37 cellular contexts compared by ENCODE assay signal in genomic region chrX:111005151-111005550, GRCh38.
"Had no signal": no experiment of that assay in that cellular context is flagged by ENCODE, and none has a peak within 500 bp of the region (broad histone marks: within the 10 kb centered on the region; RNA-seq: fewer than 3 reads in every experiment).

No MANE protein-coding gene starts in this region.

- H3K9me3 ChIP-seq: MG63, SJSA1 had no signal

- H3K27ac ChIP-seq: cardiac muscle cell, SJSA1, VCaP had no signal

- H3K4me1 ChIP-seq: SJSA1 had no signal

- H3K4me3 ChIP-seq: cardiac muscle cell, MG63, SJSA1 had no signal

- H3K36me3 ChIP-seq: cardiac muscle cell, MG63, SJSA1 had no signal

- H3K27ac Mint-ChIP-seq: activated B cell treated with CpG ODN at 0.5 μM for 24 hours; activated CD4-positive, alpha-beta memory T cell treated with anti-CD3 and anti-CD28 coated beads for 36 hours; activated naive CD4-positive, alpha-beta T cell treated with anti-CD3 and anti-CD28 coated beads, Interleukin-2, amount 10 ng/mL, durations not matched to agents 7 days and 5 days; activated naive CD8-positive, alpha-beta T cell; activated T-helper 1 cell treated with anti-CD3 and anti-CD28 coated beads, Interleukin-12 subunit alpha, Interleukin-12 subunit beta, Interleukin-2, Interleukin-4 antibody, amounts not matched to agents 30 ng/mL and 10 ng/mL and 1 ng/mL, durations not matched to agents 14 hours and 24 hours and 36 hours had no signal

- H3K27me3 Mint-ChIP-seq: activated CD4-positive, alpha-beta memory T cell treated with anti-CD3 and anti-CD28 coated beads for 36 hours; activated naive CD4-positive, alpha-beta T cell treated with anti-CD3 and anti-CD28 coated beads, Interleukin-2, amount 10 ng/mL, durations not matched to agents 7 days and 5 days; central memory CD8-positive, alpha-beta T cell had no signal

- ATAC-seq: activated T-cell treated with anti-CD3 and anti-CD28 coated beads, Interleukin-2, amount 50 U/mL, for 4 hours; Panc1 had no signal

- DNase-seq: activated B cell treated with CpG ODN at 0.5 μM for 24 hours; activated CD4-positive, alpha-beta memory T cell treated with anti-CD3 and anti-CD28 coated beads for 36 hours; activated CD4-positive, alpha-beta T cell treated with anti-CD3 and anti-CD28 coated beads for 4 hours; activated CD4-positive, alpha-beta T cell treated with anti-CD3 and anti-CD28 coated beads, Interleukin-2, amount 50 U/mL, for 1 hour; activated CD4-positive, CD25-positive, alpha-beta regulatory T cell treated with anti-CD3 and anti-CD28 coated beads, Interleukin-2, amount 50 U/mL, for 72 hours; activated CD8-positive, alpha-beta memory T cell treated with anti-CD3 and anti-CD28 coated beads, Interleukin-2, amount 50 U/mL, for 4 hours; activated gamma-delta T cell treated with Interleukin-2 at 50 U/mL for 16 hours; activated naive CD4-positive, alpha-beta T cell treated with anti-CD3 and anti-CD28 coated beads, Interleukin-2, amount 10 ng/mL, durations not matched to agents 7 days and 5 days; activated T-cell treated with anti-CD3 and anti-CD28 coated beads for 4 hours; activated T-cell treated with anti-CD3 and anti-CD28 coated beads, Interleukin-2, amount 50 U/mL, for 4 hours; amniotic stem cell; aorta; Kasumi-1; KG1; MG63; NCI-H1048; NCI-H1105 treated with DMSO at 0.1 percent for 48 hours; NCI-H1436; NCI-H1694; NCI-H1930; NCI-H2081 treated with DMSO at 0.1 percent for 48 hours; NCI-H510A; NCI-H526 treated with DMSO at 0.1 percent for 48 hours; NCI-H774; RPMI8226; SHP77 treated with DMSO at 0.1 percent for 48 hours; SW 1271; T-helper 1 cell; T-helper 2 cell; T-helper 9 cell had no signal

- H3K27me3 ChIP-seq: cardiac muscle cell, MG63, SJSA1 had no signal

- H3K9me3 Mint-ChIP-seq: activated B cell treated with CpG ODN at 0.5 μM for 24 hours; activated CD4-positive, alpha-beta memory T cell treated with anti-CD3 and anti-CD28 coated beads for 36 hours; activated naive CD4-positive, alpha-beta T cell treated with anti-CD3 and anti-CD28 coated beads, Interleukin-2, amount 10 ng/mL, durations not matched to agents 7 days and 5 days; activated T-cell treated with anti-CD3 and anti-CD28 coated beads, Interleukin-2, amount 50 U/mL, for 4 hours; activated T-helper 1 cell treated with anti-CD3 and anti-CD28 coated beads, Interleukin-12 subunit alpha, Interleukin-12 subunit beta, Interleukin-2, Interleukin-4 antibody, amounts not matched to agents 30 ng/mL and 10 ng/mL and 1 ng/mL, durations not matched to agents 14 hours and 24 hours and 36 hours; central memory CD8-positive, alpha-beta T cell had no signal

- H3K4me3 Mint-ChIP-seq: activated B cell treated with CpG ODN at 0.5 μM for 24 hours; activated CD4-positive, alpha-beta memory T cell treated with anti-CD3 and anti-CD28 coated beads for 36 hours; activated naive CD4-positive, alpha-beta T cell treated with anti-CD3 and anti-CD28 coated beads, Interleukin-2, amount 10 ng/mL, durations not matched to agents 7 days and 5 days; activated naive CD8-positive, alpha-beta T cell; activated T-cell treated with anti-CD3 and anti-CD28 coated beads, Interleukin-2, amount 50 U/mL, for 4 hours; activated T-helper 1 cell treated with anti-CD3 and anti-CD28 coated beads, Interleukin-12 subunit alpha, Interleukin-12 subunit beta, Interleukin-2, Interleukin-4 antibody, amounts not matched to agents 30 ng/mL and 10 ng/mL and 1 ng/mL, durations not matched to agents 14 hours and 24 hours and 36 hours; central memory CD8-positive, alpha-beta T cell had no signal

- H3K4me1 Mint-ChIP-seq: activated B cell treated with CpG ODN at 0.5 μM for 24 hours; activated naive CD4-positive, alpha-beta T cell treated with anti-CD3 and anti-CD28 coated beads, Interleukin-2, amount 10 ng/mL, durations not matched to agents 7 days and 5 days; central memory CD8-positive, alpha-beta T cell had no signal

- H3K36me3 Mint-ChIP-seq: activated CD4-positive, alpha-beta memory T cell treated with anti-CD3 and anti-CD28 coated beads for 36 hours; activated naive CD4-positive, alpha-beta T cell treated with anti-CD3 and anti-CD28 coated beads, Interleukin-2, amount 10 ng/mL, durations not matched to agents 7 days and 5 days; activated naive CD8-positive, alpha-beta T cell had no signal
